ENCODE assay signal across 12 cellular contexts in the genomic region with DNA sequence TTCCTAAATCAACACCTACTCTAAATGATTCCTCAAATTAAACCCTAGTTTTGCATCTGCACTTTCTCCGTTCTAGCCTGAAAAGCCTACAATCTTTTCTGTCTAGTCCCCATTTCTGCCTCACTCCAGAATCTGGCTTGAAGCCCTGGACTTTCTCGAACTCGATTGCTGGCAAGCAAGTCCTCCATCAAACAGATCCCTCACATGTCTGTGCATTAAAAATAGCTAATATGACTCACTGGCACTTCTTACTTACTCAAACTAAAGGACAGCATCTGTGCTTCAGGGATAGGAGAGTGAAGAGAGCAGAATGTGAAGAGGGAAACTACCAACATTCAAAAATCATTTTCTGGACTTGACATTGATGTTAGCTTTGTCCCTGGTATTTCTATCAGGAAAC. TPM values are rescaled to one million over a fixed set of nuclear protein-coding genes. Genes with fewer than 3 reads are reported as not detected.
A peak's percentile ranks its signal among the peaks of the same experiment; 100 is the strongest.
DNase-seq lines count a peak whose midpoint lies in the region; ATAC-seq, FAIRE-seq and TF ChIP-seq lines count a peak whose summit lies in the region.
"Had no signal": no experiment of that assay in that cellular context is flagged by ENCODE, and none has a peak within 500 bp of the region (broad histone marks: within the 10 kb centered on the region; RNA-seq: fewer than 3 reads in every experiment).

No MANE protein-coding gene starts in this region.

- POLR2A ChIA-PET in SK-N-SH (lab: Yijun Ruan, JAX), result no interaction called here

- intact Hi-C loops in pancreas (cut with DNase I), result no loop called here

- H3K4me3 ChIP-seq in SK-N-SH (ENCODE audit: low read depth in 2 of 2, low read length in 1 of 2) (no peak overlapping the region), fibroblast of villous mesenchyme (ENCODE audit: low read depth, low read length) (no peak overlapping the region), pancreas (no peak overlapping the region)
- H3K4me3 ChIP-seq: thyroid gland had no signal

- peak; percentile 47 for DNase-seq in Caki2 (ENCODE audit: low read depth)
- no peak for DNase-seq in SK-N-SH
- DNase-seq in fibroblast of villous mesenchyme (ENCODE audit: low read depth), result peak; percentile 78
- peak in 3 of 6 donors; percentile 14 to 38 (median 37) for DNase-seq in pancreas
- DNase-seq in activated gamma-delta T cell treated with Interleukin-2 at 50 U/mL for 16 hours, result no peak
- no peak for DNase-seq in NCI-H2081 (lab: John Stamatoyannopoulos, UW)
- no peak for DNase-seq in SW480 (ENCODE audit: low spot score)
- no peak for DNase-seq in activated CD8-positive, alpha-beta memory T cell treated with anti-CD3 and anti-CD28 coated beads, Interleukin-2, amount 50 U/mL, for 48 hours
- DNase-seq: activated naive CD4-positive, alpha-beta T cell treated with anti-CD3 and anti-CD28 coated beads, Interleukin-2, amount 10 ng/mL, durations not matched to agents 7 days and 5 days; retina; T-helper 9 cell; thyroid gland had no signal

- whole genome bisulfite sequencing in SK-N-SH (ENCODE audit: low lambda C conversion rate), result 11% methylated on average over 3 of the region's 3 CpGs
- WGBS in pancreas, 2 donors, result 10 to 12% methylated on average over 3 of the region's 3 CpGs

- no peaks in the 10 kb centered on the region for H3K9me2 ChIP-seq in SK-N-SH

- CTCF ChIA-PET in SK-N-SH (lab: Yijun Ruan, JAX), result no interaction called here

- H3K4me1 ChIP-seq in SK-N-SH (ENCODE audit: control insufficient read depth in 1 of 2, insufficient read depth in 2 of 2, low read depth in 1 of 2, low read length in 1 of 2) (no peaks in the 10 kb centered on the region; a peak in 1 of 4 replicates), pancreas (peaks cover 9 to 24% (median 18%) of the 10 kb centered on the region in 3 donors)

- peak overlapping the region; percentile 27; the same call in 1 of the 2 replicates for H3K4me2 ChIP-seq in SK-N-SH

- TF ChIP-seq CTCF in SK-N-SH (IDR thresholded peaks at IDR 0.05) (no peak), fibroblast of villous mesenchyme (IDR thresholded peaks at IDR 0.05; ENCODE audit: insufficient read depth, low read depth, low read length) (no peak), pancreas (IDR thresholded peaks at IDR 0.05) (no peak)

- H3K79me2 ChIP-seq in SK-N-SH (ENCODE audit: insufficient read depth), result no peaks in the 10 kb centered on the region

- H3K27ac ChIP-seq in SK-N-SH (ENCODE audit: low read depth in 2 of 2, low read length in 1 of 2) (peak overlapping the region; percentile 11 to 64; a peak in 3 of 4 replicates), pancreas (peak overlapping the region in 2 of 4 donors; percentile 86 to 90)
- H3K27ac ChIP-seq: thyroid gland had no signal

- no peak for TF ChIP-seq EP300 in SK-N-SH (IDR thresholded peaks at IDR 0.05; ENCODE audit: borderline replicate concordance in 1 of 2, low read depth in 1 of 2, low read length in 1 of 2)

- 0 out of 2 replicates have a peak overlapping the region, but pooled peaks have one; percentile 13 for H2AFZ ChIP-seq in SK-N-SH (ENCODE audit: low read depth)

- H4K20me1 ChIP-seq in SK-N-SH (ENCODE audit: insufficient read depth), result no peaks in the 10 kb centered on the region

- no peak overlapping the region for H3K9ac ChIP-seq in SK-N-SH

- H3K36me3 ChIP-seq in SK-N-SH (replicated peaks in 1 of 2; ENCODE audit: control insufficient read depth in 1 of 2, insufficient read depth in 2 of 2, low read length in 1 of 2) (no peaks in the 10 kb centered on the region), pancreas (no peaks in the 10 kb centered on the region)
- H3K36me3 ChIP-seq: thyroid gland had no signal

- FAIRE-seq in pancreas (lab: Jason Lieb, UNC), result no peak

- ATAC-seq in pancreas, result peak; percentile 11 to 58 (median 30)

- H3K9me3 ChIP-seq in SK-N-SH (no peaks in the 10 kb centered on the region), pancreas (no peaks in the 10 kb centered on the region)
- H3K9me3 ChIP-seq: thyroid gland had no signal

- TF ChIP-seq RAD21 in SK-N-SH (IDR thresholded peaks at IDR 0.05; ENCODE audit: low read length), result no peak

- peaks cover 6% of the 10 kb centered on the region for H3F3A ChIP-seq in SK-N-SH (replicated peaks; ENCODE audit: insufficient read depth)

- in situ Hi-C loops in Caki2 (cut with HindIII; ENCODE audit: low pct_unique_long_range_greater_than_20kb, low sequenced_read_pairs), result no loop called here

- H3K27me3 ChIP-seq in SK-N-SH (ENCODE audit: insufficient read depth) (no peaks in the 10 kb centered on the region), pancreas (no peaks in the 10 kb centered on the region)
- H3K27me3 ChIP-seq: thyroid gland had no signal

TF ChIP-seq in SK-N-SH, 30 proteins besides CTCF, POLR2A, EP300 and RAD21 (continues in another document):
- TF ChIP-seq GABPA (IDR thresholded peaks at IDR 0.05; ENCODE audit: low read depth) (no peak), ELF1 (IDR thresholded peaks at IDR 0.05) (no peak), GATA2 (CRISPR knock-in tag; IDR thresholded peaks at IDR 0.05) (no peak), RXRA (IDR thresholded peaks at IDR 0.05; ENCODE audit: borderline replicate concordance, low read depth) (no peak), JUND (IDR thresholded peaks at IDR 0.05) (peak; percentile 64), TCF12 (IDR thresholded peaks at IDR 0.05) (peak; percentile 71), USF1 (IDR thresholded peaks at IDR 0.05; ENCODE audit: borderline replicate concordance, low read depth) (no peak), MEF2A (IDR thresholded peaks at IDR 0.05; ENCODE audit: borderline replicate concordance, low read depth) (peak; percentile 92), RFX5 (IDR thresholded peaks at IDR 0.05; ENCODE audit: low read length) (no peak), MXI1 (IDR thresholded peaks at IDR 0.05; ENCODE audit: low read depth, low read length) (no peak), MAX (IDR thresholded peaks at IDR 0.05; ENCODE audit: low read depth) (0 out of 2 replicates have a peak, but pooled peaks have one; percentile 39), IRF3 (IDR thresholded peaks at IDR 0.05; ENCODE audit: low read depth, low read length) (no peak), FOSL2 (IDR thresholded peaks at IDR 0.05; ENCODE audit: borderline replicate concordance, low read depth) (peak; percentile 77; the same call in 1 of the 2 replicates), EZH2phosphoT487 (IDR thresholded peaks at IDR 0.05; ENCODE audit: borderline replicate concordance, low read depth) (no peak), RCOR1 (IDR thresholded peaks at IDR 0.05; ENCODE audit: low read length) (no peak), NRF1 (IDR thresholded peaks at IDR 0.05; ENCODE audit: low read depth, low read length) (no peak), FOXJ3 (CRISPR knock-in tag; IDR thresholded peaks at IDR 0.05) (no peak), POLR2AphosphoS5 (IDR thresholded peaks at IDR 0.05; ENCODE audit: low read depth, low read length) (no peak; the same call in 1 of the 2 replicates), NFIC (IDR thresholded peaks at IDR 0.05; ENCODE audit: borderline replicate concordance) (peak; percentile 73), SMC3 (IDR thresholded peaks at IDR 0.05; ENCODE audit: low read depth, low read length) (no peak)
- TF ChIP-seq, protein P1, sequence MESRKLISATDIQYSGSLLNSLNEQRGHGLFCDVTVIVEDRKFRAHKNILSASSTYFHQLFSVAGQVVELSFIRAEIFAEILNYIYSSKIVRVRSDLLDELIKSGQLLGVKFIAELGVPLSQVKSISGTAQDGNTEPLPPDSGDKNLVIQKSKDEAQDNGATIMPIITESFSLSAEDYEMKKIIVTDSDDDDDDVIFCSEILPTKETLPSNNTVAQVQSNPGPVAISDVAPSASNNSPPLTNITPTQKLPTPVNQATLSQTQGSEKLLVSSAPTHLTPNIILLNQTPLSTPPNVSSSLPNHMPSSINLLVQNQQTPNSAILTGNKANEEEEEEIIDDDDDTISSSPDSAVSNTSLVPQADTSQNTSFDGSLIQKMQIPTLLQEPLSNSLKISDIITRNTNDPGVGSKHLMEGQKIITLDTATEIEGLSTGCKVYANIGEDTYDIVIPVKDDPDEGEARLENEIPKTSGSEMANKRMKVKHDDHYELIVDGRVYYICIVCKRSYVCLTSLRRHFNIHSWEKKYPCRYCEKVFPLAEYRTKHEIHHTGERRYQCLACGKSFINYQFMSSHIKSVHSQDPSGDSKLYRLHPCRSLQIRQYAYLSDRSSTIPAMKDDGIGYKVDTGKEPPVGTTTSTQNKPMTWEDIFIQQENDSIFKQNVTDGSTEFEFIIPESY (IDR thresholded peaks at IDR 0.05; ENCODE audit: borderline replicate concordance, low read depth), result no peak

RNA-seq across cellular contexts. Expression of gene CXADR, which starts 51.8 kb away (rescaled TPM):
- total RNA-seq in Caki2 (2014; rRNA removed; shearing (Covaris generic); ENCODE audit: low replicate concordance), result 5.3 and 11.5 TPM in 2 replicates
- polyA plus RNA-seq in SK-N-SH (2012; rRNA removed) (1.1 and 2.0 TPM in 2 replicates), pancreas (1 to 10 TPM; 5.1 to 5.8 TPM)
- polyA plus RNA-seq in SK-N-SH (2012; cell fraction: cytosol; rRNA removed), result 1.8 and 2.0 TPM in 2 replicates
- 0.36 and 0.87 TPM in 2 replicates for polyA plus RNA-seq in SK-N-SH (2012; cell fraction: nucleus; rRNA removed)
- total RNA-seq in fibroblast of villous mesenchyme (0.32 and 0.86 TPM in 2 replicates), pancreas (10 to 100 TPM; 11.7 to 24.8 (median 16.4) TPM)

Comparison
In these comparisons a context has a peak if more than half of its experiments do, and no peak if none do; other contexts are left out.
1. DNase-seq: peak in Caki2 (single experiment) and fibroblast of villous mesenchyme (single experiment); none in SK-N-SH (single experiment), activated gamma-delta T cell treated with Interleukin-2 at 50 U/mL for 16 hours (single experiment), NCI-H2081 (0 of 2), SW480 (single experiment) and activated CD8-positive, alpha-beta memory T cell treated with anti-CD3 and anti-CD28 coated beads, Interleukin-2, amount 50 U/mL, for 48 hours (single experiment).